1 cellular context compared by ENCODE assay signal in the genomic region with DNA sequence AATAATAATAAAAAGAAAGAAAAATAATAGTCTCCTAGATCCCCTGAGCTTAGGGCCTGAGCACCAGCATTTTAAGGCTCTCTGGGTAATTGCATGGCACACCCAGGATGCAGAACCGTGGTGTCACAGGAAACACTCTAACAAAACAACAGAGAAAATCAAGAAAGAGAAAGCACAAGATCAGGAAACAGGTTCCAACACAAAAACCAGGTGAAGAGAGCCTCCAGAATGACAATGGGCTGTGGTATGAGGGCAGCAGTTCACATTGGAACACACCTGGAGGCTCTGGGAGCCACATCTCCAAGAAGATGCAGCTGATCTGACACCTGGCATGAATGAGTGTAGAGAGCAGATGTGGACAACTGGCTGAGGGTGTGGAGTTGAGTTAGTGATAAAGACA.
TF ChIP-seq lines count a peak whose summit lies in the region.

No MANE protein-coding gene starts in this region.

TF ChIP-seq in GM23338, 12 proteins besides CTCF, POLR2A, EP300 and RAD21:
- TF ChIP-seq EZH2 (IDR thresholded peaks at IDR 0.05; ENCODE audit: low read depth, unreplicated experiment) = no peak
- TF ChIP-seq, protein P1, sequence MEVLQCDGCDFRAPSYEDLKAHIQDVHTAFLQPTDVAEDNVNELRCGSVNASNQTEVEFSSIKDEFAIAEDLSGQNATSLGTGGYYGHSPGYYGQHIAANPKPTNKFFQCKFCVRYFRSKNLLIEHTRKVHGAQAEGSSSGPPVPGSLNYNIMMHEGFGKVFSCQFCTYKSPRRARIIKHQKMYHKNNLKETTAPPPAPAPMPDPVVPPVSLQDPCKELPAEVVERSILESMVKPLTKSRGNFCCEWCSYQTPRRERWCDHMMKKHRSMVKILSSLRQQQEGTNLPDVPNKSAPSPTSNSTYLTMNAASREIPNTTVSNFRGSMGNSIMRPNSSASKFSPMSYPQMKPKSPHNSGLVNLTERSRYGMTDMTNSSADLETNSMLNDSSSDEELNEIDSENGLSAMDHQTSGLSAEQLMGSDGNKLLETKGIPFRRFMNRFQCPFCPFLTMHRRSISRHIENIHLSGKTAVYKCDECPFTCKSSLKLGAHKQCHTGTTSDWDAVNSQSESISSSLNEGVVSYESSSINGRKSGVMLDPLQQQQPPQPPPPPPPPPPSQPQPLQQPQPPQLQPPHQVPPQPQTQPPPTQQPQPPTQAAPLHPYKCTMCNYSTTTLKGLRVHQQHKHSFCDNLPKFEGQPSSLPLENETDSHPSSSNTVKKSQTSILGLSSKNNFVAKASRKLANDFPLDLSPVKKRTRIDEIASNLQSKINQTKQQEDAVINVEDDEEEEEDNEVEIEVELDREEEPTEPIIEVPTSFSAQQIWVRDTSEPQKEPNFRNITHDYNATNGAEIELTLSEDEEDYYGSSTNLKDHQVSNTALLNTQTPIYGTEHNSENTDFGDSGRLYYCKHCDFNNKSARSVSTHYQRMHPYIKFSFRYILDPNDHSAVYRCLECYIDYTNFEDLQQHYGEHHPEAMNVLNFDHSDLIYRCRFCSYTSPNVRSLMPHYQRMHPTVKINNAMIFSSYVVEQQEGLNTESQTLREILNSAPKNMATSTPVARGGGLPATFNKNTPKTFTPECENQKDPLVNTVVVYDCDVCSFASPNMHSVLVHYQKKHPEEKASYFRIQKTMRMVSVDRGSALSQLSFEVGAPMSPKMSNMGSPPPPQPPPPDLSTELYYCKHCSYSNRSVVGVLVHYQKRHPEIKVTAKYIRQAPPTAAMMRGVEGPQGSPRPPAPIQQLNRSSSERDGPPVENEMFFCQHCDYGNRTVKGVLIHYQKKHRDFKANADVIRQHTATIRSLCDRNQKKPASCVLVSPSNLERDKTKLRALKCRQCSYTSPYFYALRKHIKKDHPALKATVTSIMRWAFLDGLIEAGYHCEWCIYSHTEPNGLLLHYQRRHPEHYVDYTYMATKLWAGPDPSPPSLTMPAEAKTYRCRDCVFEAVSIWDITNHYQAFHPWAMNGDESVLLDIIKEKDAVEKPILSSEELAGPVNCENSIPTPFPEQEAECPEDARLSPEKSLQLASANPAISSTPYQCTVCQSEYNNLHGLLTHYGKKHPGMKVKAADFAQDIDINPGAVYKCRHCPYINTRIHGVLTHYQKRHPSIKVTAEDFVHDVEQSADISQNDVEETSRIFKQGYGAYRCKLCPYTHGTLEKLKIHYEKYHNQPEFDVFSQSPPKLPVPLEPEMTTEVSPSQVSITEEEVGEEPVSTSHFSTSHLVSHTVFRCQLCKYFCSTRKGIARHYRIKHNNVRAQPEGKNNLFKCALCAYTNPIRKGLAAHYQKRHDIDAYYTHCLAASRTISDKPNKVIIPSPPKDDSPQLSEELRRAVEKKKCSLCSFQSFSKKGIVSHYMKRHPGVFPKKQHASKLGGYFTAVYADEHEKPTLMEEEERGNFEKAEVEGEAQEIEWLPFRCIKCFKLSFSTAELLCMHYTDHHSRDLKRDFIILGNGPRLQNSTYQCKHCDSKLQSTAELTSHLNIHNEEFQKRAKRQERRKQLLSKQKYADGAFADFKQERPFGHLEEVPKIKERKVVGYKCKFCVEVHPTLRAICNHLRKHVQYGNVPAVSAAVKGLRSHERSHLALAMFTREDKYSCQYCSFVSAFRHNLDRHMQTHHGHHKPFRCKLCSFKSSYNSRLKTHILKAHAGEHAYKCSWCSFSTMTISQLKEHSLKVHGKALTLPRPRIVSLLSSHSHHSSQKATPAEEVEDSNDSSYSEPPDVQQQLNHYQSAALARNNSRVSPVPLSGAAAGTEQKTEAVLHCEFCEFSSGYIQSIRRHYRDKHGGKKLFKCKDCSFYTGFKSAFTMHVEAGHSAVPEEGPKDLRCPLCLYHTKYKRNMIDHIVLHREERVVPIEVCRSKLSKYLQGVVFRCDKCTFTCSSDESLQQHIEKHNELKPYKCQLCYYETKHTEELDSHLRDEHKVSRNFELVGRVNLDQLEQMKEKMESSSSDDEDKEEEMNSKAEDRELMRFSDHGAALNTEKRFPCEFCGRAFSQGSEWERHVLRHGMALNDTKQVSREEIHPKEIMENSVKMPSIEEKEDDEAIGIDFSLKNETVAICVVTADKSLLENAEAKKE (CRISPR knock-in tag; IDR thresholded peaks at IDR 0.05) = peak; percentile 65; the same call in 1 of the 2 replicates
TF ChIP-seq in GM23338: peak in this region for 1.
